Comparison of ENCODE assay signal across 16 cellular contexts in genomic region chr5:150146862-150147579, GRCh38. TPM values are rescaled to one million over a fixed set of nuclear protein-coding genes. Genes with fewer than 3 reads are reported as not detected.
DNase-seq lines count a peak whose midpoint lies in the region; ATAC-seq, FAIRE-seq and TF ChIP-seq lines count a peak whose summit lies in the region.
"Had no signal": no experiment of that assay in that cellular context is flagged by ENCODE, and none has a peak within 500 bp of the region (broad histone marks: within the 10 kb centered on the region; RNA-seq: fewer than 3 reads in every experiment).

No MANE protein-coding gene starts in this region.

- peak overlapping the region; percentile 93 for H3K27ac ChIP-seq in BLaER1
- H3K27ac ChIP-seq in angular gyrus (ENCODE audit: low read depth, low read length): peak overlapping the region; percentile 20
- H3K27ac ChIP-seq in kidney (ENCODE audit: low read depth in 2 of 2, low read length in 2 of 2): peak overlapping the region; percentile 51 to 69
- H3K27ac ChIP-seq in sigmoid colon: peak overlapping the region; percentile 60 to 92 (median 86)

- H3K9me3 ChIP-seq in BLaER1: no peaks in the 10 kb centered on the region
- no peaks in the 10 kb centered on the region for H3K9me3 ChIP-seq in kidney (ENCODE audit: control insufficient read depth in 1 of 2, low read length in 2 of 2)
- H3K9me3 ChIP-seq in sigmoid colon: no peaks in the 10 kb centered on the region

- WGBS in sigmoid colon, 2 donors: 86 to 91% methylated on average over 14 of the region's 14 CpGs

- H3K4me2 ChIP-seq in BLaER1: peak overlapping the region; percentile 100

- H4K20me1 ChIP-seq in BLaER1: no peaks in the 10 kb centered on the region

- no peaks in the 10 kb centered on the region for H3K9me3 Mint-ChIP-seq in nephron progenitor cell
- H3K9me3 Mint-ChIP-seq: activated CD4-positive, alpha-beta memory T cell treated with anti-CD3 and anti-CD28 coated beads for 36 hours; naive B cell had no signal

- peak overlapping the region; percentile 86 for H3K9ac ChIP-seq in BLaER1
- no peak overlapping the region for H3K9ac ChIP-seq in kidney (ENCODE audit: low read length in 2 of 2)

- no peak for TF ChIP-seq POLR2A in sigmoid colon (IDR thresholded peaks at IDR 0.05)

- peaks cover 48% of the 10 kb centered on the region for H3K36me3 ChIP-seq in BLaER1
- no peaks in the 10 kb centered on the region for H3K36me3 ChIP-seq in kidney (ENCODE audit: control insufficient read depth in 1 of 2, insufficient read depth in 2 of 2, low read length in 2 of 2)
- peaks cover 0 to 9% (median 0%) of the 10 kb centered on the region in 4 donors for H3K36me3 ChIP-seq in sigmoid colon

- no peak for ATAC-seq in HG02970 (IDR thresholded peaks at IDR 0.05; ENCODE audit: low FRiP score, unreplicated experiment)

- FAIRE-seq in kidney (lab: Jason Lieb, UNC): no peak

- no peak overlapping the region for H3K27ac Mint-ChIP-seq in nephron progenitor cell
- H3K27ac Mint-ChIP-seq: activated CD4-positive, alpha-beta memory T cell treated with anti-CD3 and anti-CD28 coated beads for 36 hours had no signal

- H3K4me1 Mint-ChIP-seq in nephron progenitor cell: peaks cover 79% of the 10 kb centered on the region

- no peaks in the 10 kb centered on the region for H3K27me3 ChIP-seq in BLaER1
- H3K27me3 ChIP-seq in sigmoid colon: no peaks in the 10 kb centered on the region

- H3K36me3 Mint-ChIP-seq in nephron progenitor cell (ENCODE audit: low read depth): peaks cover 5% of the 10 kb centered on the region
- H3K36me3 Mint-ChIP-seq: activated CD4-positive, alpha-beta memory T cell treated with anti-CD3 and anti-CD28 coated beads for 36 hours; naive B cell had no signal

- TF ChIP-seq EP300 in sigmoid colon (IDR thresholded peaks at IDR 0.05): no peak

- DNase-seq in kidney (no peak), sigmoid colon (peak; percentile 64), nephron progenitor cell (no peak), GM10266 (ENCODE audit: extremely low spot score) (no peak), NCI-H524 (lab: John Stamatoyannopoulos, UW) (no peak)
- DNase-seq: activated CD4-positive, alpha-beta memory T cell treated with anti-CD3 and anti-CD28 coated beads for 36 hours; activated gamma-delta T cell treated with Interleukin-2 at 50 U/mL for 16 hours; central memory CD4-positive, alpha-beta T cell; DMS79; naive B cell; T-helper 9 cell had no signal

- H3K4me1 ChIP-seq in BLaER1 (peaks cover 94% of the 10 kb centered on the region), kidney (ENCODE audit: control insufficient read depth in 1 of 2, insufficient read depth in 1 of 2, low read depth in 1 of 2, low read length in 2 of 2) (peaks cover 7 to 25% of the 10 kb centered on the region in 2 donors), sigmoid colon (peaks cover 0 to 72% (median 54%) of the 10 kb centered on the region in 4 donors)

- peaks cover 3% of the 10 kb centered on the region for H3K27me3 Mint-ChIP-seq in nephron progenitor cell (ENCODE audit: low read depth, poor library complexity)
- H3K27me3 Mint-ChIP-seq: activated CD4-positive, alpha-beta memory T cell treated with anti-CD3 and anti-CD28 coated beads for 36 hours had no signal

- TF ChIP-seq CTCF in kidney (IDR thresholded peaks at IDR 0.05; ENCODE audit: borderline replicate concordance, extremely low read depth, insufficient read depth) (no peak), sigmoid colon (IDR thresholded peaks at IDR 0.05) (no peak), nephron progenitor cell (IDR thresholded peaks at IDR 0.05) (no peak), GM10266 (IDR thresholded peaks at IDR 0.05; ENCODE audit: control insufficient read depth, insufficient read depth, low read depth, missing control alignments) (no peak)

- no peak overlapping the region for H3K4me3 Mint-ChIP-seq in nephron progenitor cell
- H3K4me3 Mint-ChIP-seq: activated CD4-positive, alpha-beta memory T cell treated with anti-CD3 and anti-CD28 coated beads for 36 hours; naive B cell had no signal

- peak overlapping the region; percentile 21; the same call in 1 of the 2 replicates for H3K4me3 ChIP-seq in BLaER1
- no peak overlapping the region for H3K4me3 ChIP-seq in kidney (ENCODE audit: low read length in 2 of 2)
- no peak overlapping the region for H3K4me3 ChIP-seq in sigmoid colon

- intact Hi-C loops in kidney (cut with DNase I) (no loop called here), sigmoid colon (cut with DNase I) (no loop called here)

RNA-seq across cellular contexts. Expression of gene PDGFRB, which starts 8.6 kb away (rescaled TPM):
- total RNA-seq in kidney (104 TPM), sigmoid colon (100 to 1,000 TPM in 1 of 4 donors, 10 to 100 TPM in 3; 54.9 to 104 (median 69.4) TPM)
- polyA plus RNA-seq in kidney (ENCODE audit: insufficient read depth, low read depth, low replicate concordance) (50.4 TPM), sigmoid colon (10 to 100 TPM in 1 of 3 donors, 1 to 10 TPM in 2; 3.9 to 26.7 (median 6.0) TPM)

RNA-seq across cellular contexts. Expression of gene CDX1, which starts 19.6 kb away (rescaled TPM):
- total RNA-seq in kidney: not detected
- polyA plus RNA-seq in kidney (ENCODE audit: insufficient read depth, low read depth, low replicate concordance): 0.39 TPM
- 1 to 10 TPM in 1 of 4 donors, under 1 TPM in 1, not detected in 2; 0.71 to 1.4 TPM for total RNA-seq in sigmoid colon
- polyA plus RNA-seq in sigmoid colon: 100 to 1,000 TPM; 325 to 455 (median 330) TPM
- total RNA-seq: activated CD4-positive, alpha-beta memory T cell treated with anti-CD3 and anti-CD28 coated beads for 36 hours; epithelial cell of proximal tubule; M059J had no signal

RNA-seq across cellular contexts. Expression of gene SLC6A7, which starts 42.8 kb away (rescaled TPM):
- total RNA-seq in kidney (not detected), sigmoid colon (not detected)
- polyA plus RNA-seq in kidney (ENCODE audit: insufficient read depth, low read depth, low replicate concordance) (not detected), sigmoid colon (10 to 100 TPM in 1 of 3 donors, under 1 TPM in 2; 0.46 to 10.8 (median 0.60) TPM)
- total RNA-seq: activated CD4-positive, alpha-beta memory T cell treated with anti-CD3 and anti-CD28 coated beads for 36 hours; epithelial cell of proximal tubule; M059J had no signal

Comparison
In these comparisons a context has a peak if more than half of its experiments do, and no peak if none do; other contexts are left out.
1. H3K27ac ChIP-seq: peak in every context shown above with its lines; median percentile 93 in BLaER1; 86 in sigmoid colon; 60 in kidney; 20 in angular gyrus.